ENCODE assay signal across 13 cellular contexts in genomic region chr17:51802544-51802943, GRCh38.
DNase-seq lines count a peak whose midpoint lies in the region; ATAC-seq and TF ChIP-seq lines count a peak whose summit lies in the region.
"Had no signal": no experiment of that assay in that cellular context is flagged by ENCODE, and none has a peak within 500 bp of the region (broad histone marks: within the 10 kb centered on the region; RNA-seq: fewer than 3 reads in every experiment).

No MANE protein-coding gene starts in this region.

- no peaks in the 10 kb centered on the region for H3K27me3 ChIP-seq in SK-N-SH (ENCODE audit: insufficient read depth)
- no peaks in the 10 kb centered on the region for H3K27me3 ChIP-seq in colonic mucosa
- H3K27me3 ChIP-seq in stomach: no peaks in the 10 kb centered on the region

- POLR2A ChIA-PET in SK-N-SH (lab: Yijun Ruan, JAX): no interaction called here

- no peak overlapping the region for H3K4me3 ChIP-seq in SK-N-SH (ENCODE audit: low read depth in 2 of 2, low read length in 1 of 2)
- H3K4me3 ChIP-seq in colonic mucosa: no peak overlapping the region
- no peak overlapping the region for H3K4me3 ChIP-seq in stomach
- H3K4me3 ChIP-seq: GM12878, GM23338 had no signal

- H4K20me1 ChIP-seq in SK-N-SH (ENCODE audit: insufficient read depth): no peaks in the 10 kb centered on the region

- CTCF ChIA-PET in SK-N-SH (lab: Yijun Ruan, JAX): interaction anchor here (0.6 to 4.2 kb wide), 5 partner anchors 10 to 399 kb away, joined by 3 to 14 read pairs (median 3); no protein-coding TSS in a partner anchor

- peak; percentile 33 for DNase-seq in SK-N-SH
- peak; percentile 60 for DNase-seq in NCI-H1694 (lab: John Stamatoyannopoulos, UW)
- peak; percentile 37 for DNase-seq in cerebellar cortex (ENCODE audit: low spot score)
- no peak for DNase-seq in colonic mucosa
- DNase-seq in stomach: no peak
- no peak for DNase-seq in cerebellar nuclear complex (lab: John Stamatoyannopoulos, UW)
- DNase-seq: CD8-positive, alpha-beta T cell; COR-L47; DMS53; IMR-90 had no signal

- no peak overlapping the region for H2AFZ ChIP-seq in SK-N-SH (ENCODE audit: low read depth)
- H2AFZ ChIP-seq: GM23338 had no signal

- no peak for ATAC-seq in SK-N-SH treated with all-trans-retinoic acid at 6 μM for 48 hours
- ATAC-seq: CD8-positive, alpha-beta T cell; GM12878 had no signal

- no peak overlapping the region for H3K4me2 ChIP-seq in SK-N-SH
- H3K4me2 ChIP-seq: GM23338 had no signal

- intact Hi-C loops in colonic mucosa (cut with DNase I): no loop called here
- intact Hi-C loops in stomach (cut with DNase I; ENCODE audit: low total_unique reads): no loop called here

- no peak for TF ChIP-seq CTCF in SK-N-SH (IDR thresholded peaks at IDR 0.05)
- TF ChIP-seq CTCF in colonic mucosa (IDR thresholded peaks at IDR 0.05): no peak
- TF ChIP-seq CTCF in stomach (IDR thresholded peaks at IDR 0.05): no peak

- H3K79me2 ChIP-seq in SK-N-SH (ENCODE audit: insufficient read depth): no peaks in the 10 kb centered on the region

- H3K4me1 ChIP-seq in SK-N-SH (ENCODE audit: control insufficient read depth in 1 of 2, insufficient read depth in 2 of 2, low read depth in 1 of 2, low read length in 1 of 2) (peaks cover 0 to 5% of the 10 kb centered on the region in 2 experiments; a peak in 2 of 4 replicates), colonic mucosa (peaks cover 4% of the 10 kb centered on the region), stomach (no peaks in the 10 kb centered on the region)

- H3F3A ChIP-seq in SK-N-SH (replicated peaks; ENCODE audit: insufficient read depth): no peaks in the 10 kb centered on the region

- H3K9me3 ChIP-seq in SK-N-SH (peaks cover 3% of the 10 kb centered on the region; the same call in 1 of the 2 replicates), colonic mucosa (no peaks in the 10 kb centered on the region), stomach (peaks cover 0 to 2% (median 0%) of the 10 kb centered on the region in 4 donors)

- TF ChIP-seq POLR2A in stomach (IDR thresholded peaks at IDR 0.05): no peak

- H3K9ac ChIP-seq in SK-N-SH (no peak overlapping the region), colonic mucosa (ENCODE audit: low read depth in 2 of 2, low read length in 2 of 2) (no peak overlapping the region)

- H3K27ac ChIP-seq in SK-N-SH (ENCODE audit: low read depth in 2 of 2, low read length in 1 of 2) (peak overlapping the region in 1 of 2 experiments; percentile 36; a peak in 2 of 4 replicates), colonic mucosa (no peak overlapping the region), stomach (no peak overlapping the region)

- no peaks in the 10 kb centered on the region for H3K9me2 ChIP-seq in SK-N-SH

- TF ChIP-seq RAD21 in SK-N-SH (IDR thresholded peaks at IDR 0.05; ENCODE audit: low read length): no peak

- TF ChIP-seq EP300 in SK-N-SH (IDR thresholded peaks at IDR 0.05; ENCODE audit: borderline replicate concordance in 1 of 2, low read depth in 1 of 2, low read length in 1 of 2) (no peak), stomach (IDR thresholded peaks at IDR 0.05) (no peak)

- H3K36me3 ChIP-seq in SK-N-SH (replicated peaks in 1 of 2; ENCODE audit: control insufficient read depth in 1 of 2, insufficient read depth in 2 of 2, low read length in 1 of 2): no peaks in the 10 kb centered on the region
- no peaks in the 10 kb centered on the region for H3K36me3 ChIP-seq in colonic mucosa
- H3K36me3 ChIP-seq in stomach: no peaks in the 10 kb centered on the region

- WGBS in SK-N-SH (ENCODE audit: low lambda C conversion rate): 5% methylated on average over 1 of the region's 1 CpG
- 60 to 83% (median 80%) methylated on average over 1 of the region's 1 CpG for WGBS in stomach, 5 donors

TF ChIP-seq in SK-N-SH, 30 proteins besides CTCF, POLR2A, EP300 and RAD21:
- TF ChIP-seq CHD2 (IDR thresholded peaks at IDR 0.05; ENCODE audit: low read length, partially characterized antibody) (no peak), PBX3 (IDR thresholded peaks at IDR 0.05) (no peak), TEAD4 (IDR thresholded peaks at IDR 0.05; ENCODE audit: borderline replicate concordance, insufficient read depth) (no peak), FOSL2 (IDR thresholded peaks at IDR 0.05; ENCODE audit: borderline replicate concordance, low read depth) (no peak)

TF ChIP-seq in SK-N-SH treated with all-trans-retinoic acid at 6 μM for 48 hours, 23 proteins besides CTCF, POLR2A, EP300 and RAD21:
- no peak for TF ChIP-seq TSHZ2 (CRISPR knock-in tag; IDR thresholded peaks at IDR 0.05)
- TF ChIP-seq ISL1 (CRISPR knock-in tag; IDR thresholded peaks at IDR 0.05): no peak
- TF ChIP-seq ZFP30 (CRISPR knock-in tag; IDR thresholded peaks at IDR 0.05): no peak
- no peak for TF ChIP-seq ZNF70 (CRISPR knock-in tag; IDR thresholded peaks at IDR 0.05)
- TF ChIP-seq SNAI2 (CRISPR knock-in tag; IDR thresholded peaks at IDR 0.05): no peak
- TF ChIP-seq RARB (CRISPR knock-in tag; IDR thresholded peaks at IDR 0.05): no peak
- TF ChIP-seq BACH2 (CRISPR knock-in tag; IDR thresholded peaks at IDR 0.05; ENCODE audit: borderline replicate concordance): no peak
- no peak for TF ChIP-seq ESRRG (CRISPR knock-in tag; IDR thresholded peaks at IDR 0.05)
- no peak for TF ChIP-seq ZNF565 (CRISPR knock-in tag; conservative IDR thresholded peaks at IDR 0.05; ENCODE audit: low read depth)
- TF ChIP-seq ZFP3 (CRISPR knock-in tag; IDR thresholded peaks at IDR 0.05): no peak
- no peak for TF ChIP-seq CSRNP3 (CRISPR knock-in tag; IDR thresholded peaks at IDR 0.05)
- no peak for TF ChIP-seq CREB5 (CRISPR knock-in tag; IDR thresholded peaks at IDR 0.05; ENCODE audit: low read depth)
- no peak for TF ChIP-seq OSR1 (CRISPR knock-in tag; IDR thresholded peaks at IDR 0.05)
- no peak for TF ChIP-seq ARNTL (CRISPR knock-in tag; IDR thresholded peaks at IDR 0.05; ENCODE audit: borderline replicate concordance, low read depth)
- TF ChIP-seq ZNF8 (CRISPR knock-in tag; IDR thresholded peaks at IDR 0.05): no peak
TF ChIP-seq in SK-N-SH treated with all-trans-retinoic acid at 6 μM for 48 hours: peak in this region for 0.

Comparison
In these comparisons a context has a peak if more than half of its experiments do, and no peak if none do; other contexts are left out.
1. DNase-seq: peak in SK-N-SH (single experiment), NCI-H1694 (single experiment) and cerebellar cortex (single experiment); none in colonic mucosa (single experiment), stomach (single experiment) and cerebellar nuclear complex (0 of 2).